Comparison of ENCODE assay signal across 14 cellular contexts in the genomic region with DNA sequence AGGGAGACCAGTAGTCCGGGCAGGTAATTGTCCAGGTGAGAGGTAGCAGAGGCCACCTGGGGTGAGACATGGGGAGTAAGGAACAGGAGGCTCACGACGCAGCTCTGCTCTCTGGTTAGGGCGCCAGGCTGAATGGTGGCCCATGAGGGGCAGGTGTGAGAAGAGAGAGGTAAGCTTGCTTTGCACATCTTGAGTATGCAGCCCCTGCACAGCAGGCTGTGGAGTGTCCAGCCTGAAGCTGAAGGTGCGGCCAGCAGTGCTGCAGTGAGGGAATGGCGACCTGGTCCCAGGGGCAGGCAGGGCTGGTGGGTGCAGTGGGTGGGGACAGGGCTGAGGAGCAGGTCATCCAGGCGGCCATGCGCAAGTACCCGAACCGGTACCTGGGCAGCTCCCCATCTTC. TPM values are rescaled to one million over a fixed set of nuclear protein-coding genes. Genes with fewer than 3 reads are reported as not detected.
DNase-seq lines count a peak whose midpoint lies in the region; ATAC-seq, FAIRE-seq and TF ChIP-seq lines count a peak whose summit lies in the region.
"Had no signal": no experiment of that assay in that cellular context is flagged by ENCODE, and none has a peak within 500 bp of the region (broad histone marks: within the 10 kb centered on the region; RNA-seq: fewer than 3 reads in every experiment).

No MANE protein-coding gene starts in this region.

- H2AK5ac ChIP-seq in trophoblast cell (ENCODE audit: low read length): no peak overlapping the region

- H3K79me2 ChIP-seq in HepG2 (ENCODE audit: insufficient read depth, low read length): peaks cover 2% of the 10 kb centered on the region
- no peaks in the 10 kb centered on the region for H3K79me2 ChIP-seq in trophoblast cell (ENCODE audit: control insufficient read depth, insufficient read depth, low read length, poor library complexity)

- peak overlapping the region in 3 of 5 experiments; percentile 48 to 82 (median 78) for H3K27ac Mint-ChIP-seq in brain
- no peak overlapping the region for H3K27ac Mint-ChIP-seq in CD4-positive, alpha-beta memory T cell
- H3K27ac Mint-ChIP-seq: CD8-positive, alpha-beta T cell; GM23338 had no signal

- no peak overlapping the region for H3K14ac ChIP-seq in trophoblast cell (ENCODE audit: low read length)

- no TSS peak for BruUV-seq in HepG2 (replicated peaks; lab: Mats Ljungman, UMichigan)

- intact Hi-C loops in HepG2 (cut with micrococcal nuclease; ENCODE audit: unreplicated experiment) (no loop called here), right lobe of liver (cut with DNase I) (no loop called here)
- intact Hi-C loops in CD4-positive, alpha-beta memory T cell (cut with micrococcal nuclease): no loop called here

- no peak overlapping the region for H4K12ac ChIP-seq in trophoblast cell (ENCODE audit: low read depth, low read length)

- no peak for TF ChIP-seq CTCF in HepG2 (CRISPR knock-in tag; IDR thresholded peaks at IDR 0.05)
- no peak for TF ChIP-seq CTCF in right lobe of liver (IDR thresholded peaks at IDR 0.05)
- TF ChIP-seq CTCF in brain (conservative IDR thresholded peaks at IDR 0.05): no peak

- H3K9me3 Mint-ChIP-seq in brain: no peaks in the 10 kb centered on the region
- H3K9me3 Mint-ChIP-seq in CD4-positive, alpha-beta memory T cell: no peaks in the 10 kb centered on the region
- H3K9me3 Mint-ChIP-seq: CD8-positive, alpha-beta T cell; H9 had no signal

- no peak overlapping the region for H3K9ac ChIP-seq in HepG2 (ENCODE audit: insufficient read depth, low read depth, low read length)
- H3K9ac ChIP-seq in trophoblast cell (ENCODE audit: low read length): no peak overlapping the region

- no peak overlapping the region for H3K4me3 ChIP-seq in HepG2 (replicated peaks in 1 of 3; ENCODE audit: insufficient read depth in 1 of 3, low read depth in 2 of 3, low read length in 3 of 3)
- H3K4me3 ChIP-seq in right lobe of liver: no peak overlapping the region
- H3K4me3 ChIP-seq in trophoblast cell (ENCODE audit: low read depth, low read length): peak overlapping the region; percentile 3
- H3K4me3 ChIP-seq in CD4-positive, alpha-beta memory T cell (ENCODE audit: low read length in 2 of 2): no peak overlapping the region
- H3K4me3 ChIP-seq: A549, GM23338 had no signal

- no peak for FAIRE-seq in HepG2 (lab: Jason Lieb, UNC)
- FAIRE-seq: A549, GM12892 had no signal

- TF ChIP-seq RAD21 in HepG2 (CRISPR knock-in tag; IDR thresholded peaks at IDR 0.05): no peak

- no peak overlapping the region for H2BK120ac ChIP-seq in trophoblast cell (ENCODE audit: insufficient read depth, low read length, poor library complexity)

- peaks cover 33% of the 10 kb centered on the region for H3K36me3 Mint-ChIP-seq in brain
- H3K36me3 Mint-ChIP-seq in CD4-positive, alpha-beta memory T cell: no peaks in the 10 kb centered on the region
- H3K36me3 Mint-ChIP-seq: CD8-positive, alpha-beta T cell had no signal

- H3K27ac ChIP-seq in HepG2 (ENCODE audit: extremely low read length, insufficient read depth, low read length) (no peak overlapping the region), right lobe of liver (no peak overlapping the region), trophoblast cell (ENCODE audit: low read depth, low read length) (no peak overlapping the region)
- H3K27ac ChIP-seq in CD4-positive, alpha-beta memory T cell (ENCODE audit: low read depth, low read length): no peak overlapping the region
- H3K27ac ChIP-seq: A549, C4-2B had no signal

- H3K4me1 ChIP-seq in HepG2 (ENCODE audit: insufficient read depth, low read length): peaks cover 36% of the 10 kb centered on the region
- H3K4me1 ChIP-seq in right lobe of liver: peaks cover 0 to 5% (median 0%) of the 10 kb centered on the region in 4 donors
- H3K4me1 ChIP-seq in trophoblast cell (ENCODE audit: control insufficient read depth in 1 of 2, insufficient read depth in 2 of 2, low read length in 2 of 2): peaks cover 0 to 3% of the 10 kb centered on the region in 2 experiments
- H3K4me1 ChIP-seq in CD4-positive, alpha-beta memory T cell (ENCODE audit: insufficient read depth, low read length): no peaks in the 10 kb centered on the region
- H3K4me1 ChIP-seq: A549, Caco-2 had no signal

- H4K20me1 ChIP-seq in HepG2 (ENCODE audit: insufficient read depth, low read length): no peaks in the 10 kb centered on the region

- ATAC-seq in HepG2: no peak
- no peak for ATAC-seq in right lobe of liver
- no peak for ATAC-seq in GM18867 (IDR thresholded peaks at IDR 0.05; ENCODE audit: unreplicated experiment)
- ATAC-seq: CD8-positive, alpha-beta T cell had no signal

- H3K27me3 ChIP-seq in HepG2 (ENCODE audit: control insufficient read depth in 1 of 2, insufficient read depth in 2 of 2, low read length in 2 of 2) (no peaks in the 10 kb centered on the region), right lobe of liver (peaks cover 0 to 5% of the 10 kb centered on the region in 2 donors), trophoblast cell (ENCODE audit: insufficient read depth, low read length) (no peaks in the 10 kb centered on the region)
- H3K27me3 ChIP-seq in CD4-positive, alpha-beta memory T cell (ENCODE audit: insufficient read depth, low read length): no peaks in the 10 kb centered on the region
- H3K27me3 ChIP-seq: BE2C had no signal

- peaks cover 2 to 8% of the 10 kb centered on the region in 2 experiments; a peak in 4 of 5 replicates for H3K36me3 ChIP-seq in HepG2 (replicated peaks in 1 of 2; ENCODE audit: control insufficient read depth in 1 of 2, insufficient read depth in 2 of 2, low read length in 2 of 2)
- H3K36me3 ChIP-seq in right lobe of liver: no peaks in the 10 kb centered on the region
- no peaks in the 10 kb centered on the region for H3K36me3 ChIP-seq in trophoblast cell (ENCODE audit: control insufficient read depth in 1 of 2, insufficient read depth in 2 of 2, low read length in 2 of 2)
- H3K36me3 ChIP-seq in CD4-positive, alpha-beta memory T cell (ENCODE audit: insufficient read depth, low read length): no peaks in the 10 kb centered on the region
- H3K36me3 ChIP-seq: BE2C had no signal

- H2BK5ac ChIP-seq in trophoblast cell (ENCODE audit: low read depth, low read length, poor library complexity): no peak overlapping the region

- H3K4ac ChIP-seq in trophoblast cell (ENCODE audit: low read depth, low read length): no peak overlapping the region

- H3K79me1 ChIP-seq in trophoblast cell (ENCODE audit: low read length): no peaks in the 10 kb centered on the region

- H3K4me3 Mint-ChIP-seq in brain: no peak overlapping the region
- H3K4me3 Mint-ChIP-seq in CD4-positive, alpha-beta memory T cell: no peak overlapping the region
- H3K4me3 Mint-ChIP-seq: CD8-positive, alpha-beta T cell; GM23338; H9 had no signal

- POLR2A ChIA-PET in HepG2 (lab: Yijun Ruan, JAX): interaction anchor here (1.0 kb wide), 2 partner anchors 30 to 46 kb away, joined by 3 read pairs; partner anchors contain the start of gene AFG3L2
- POLR2A ChIA-PET in CD4-positive, alpha-beta memory T cell (lab: Charles Lee; ENCODE audit: partially characterized antibody): no interaction called here

- no peak overlapping the region for H4K8ac ChIP-seq in trophoblast cell (ENCODE audit: low read depth, low read length)

- no peak overlapping the region for H2AFZ ChIP-seq in HepG2 (ENCODE audit: low read length)
- H2AFZ ChIP-seq in trophoblast cell (ENCODE audit: insufficient read depth, low read length, poor library complexity): no peak overlapping the region
- H2AFZ ChIP-seq: GM23338 had no signal

- TF ChIP-seq POLR2A in HepG2 (IDR thresholded peaks at IDR 0.05; ENCODE audit: insufficient read depth in 1 of 2, low read depth in 2 of 2, low read length in 2 of 2): no peak
- TF ChIP-seq POLR2A in right lobe of liver (IDR thresholded peaks at IDR 0.05): no peak

- TF ChIP-seq EP300 in HepG2 (IDR thresholded peaks at IDR 0.05; ENCODE audit: low read depth in 2 of 2, low read length in 2 of 2): no peak
- TF ChIP-seq EP300 in HepG2 (CRISPR knock-in tag; IDR thresholded peaks at IDR 0.05; ENCODE audit: borderline replicate concordance): no peak

- no peak overlapping the region for H2BK12ac ChIP-seq in trophoblast cell (ENCODE audit: low read length)

- DNase-seq in HepG2 (ENCODE audit: low spot score): no peak
- no peak for DNase-seq in right lobe of liver
- DNase-seq in trophoblast cell: no peak
- no peak for DNase-seq in CD4-positive, alpha-beta memory T cell
- DNase-seq: Caco-2; CD8-positive, alpha-beta T cell had no signal

- CTCF ChIA-PET in HepG2 (lab: Yijun Ruan, JAX; ENCODE audit: low intra/inter-chr PET ratio, low total read pairs): interaction anchor here (1.4 to 2.2 kb wide), 2 partner anchors 32 to 237 kb away, joined by 4 to 5 read pairs; no protein-coding TSS in a partner anchor
- CTCF ChIA-PET in CD4-positive, alpha-beta memory T cell (lab: Charles Lee; ENCODE audit: partially characterized antibody): interaction anchor here (1.2 kb wide), 1 partner anchor 11 kb away, joined by 3 read pairs; no protein-coding TSS in a partner anchor

- peaks cover 2% of the 10 kb centered on the region for H3K27me3 Mint-ChIP-seq in brain
- peaks cover 0 to 3% of the 10 kb centered on the region in 2 donors for H3K27me3 Mint-ChIP-seq in CD4-positive, alpha-beta memory T cell

- 98% methylated on average over 7 of the region's 10 CpGs for WGBS in HepG2 (ENCODE audit: low lambda C conversion rate)
- 73% methylated on average over 4 of the region's 10 CpGs for WGBS in right lobe of liver (ENCODE audit: insufficient coverage, low coverage, low lambda C conversion rate, missing lambda C conversion rate)
- no CpG with 5 or more reads among the region's 10 CpGs for WGBS in trophoblast cell (ENCODE audit: extremely low coverage, insufficient coverage, insufficient read length)

- H4K91ac ChIP-seq in trophoblast cell (ENCODE audit: low read depth, low read length): no peak overlapping the region

- H3K4me1 Mint-ChIP-seq in brain: peaks cover 14% of the 10 kb centered on the region
- peaks cover 2 to 12% (median 6%) of the 10 kb centered on the region in 4 donors for H3K4me1 Mint-ChIP-seq in CD4-positive, alpha-beta memory T cell

- in situ Hi-C loops in HepG2 (cut with HindIII; ENCODE audit: extremely low pct_ligation_motif_present, low pct_unique_long_range_greater_than_20kb): no loop called here

- H3K4me2 ChIP-seq in HepG2 (ENCODE audit: low read depth, low read length) (no peak overlapping the region), trophoblast cell (ENCODE audit: low read length) (no peak overlapping the region)
- H3K4me2 ChIP-seq: A549, GM23338 had no signal

- H3K9me3 ChIP-seq in HepG2 (ENCODE audit: low read length) (no peaks in the 10 kb centered on the region), right lobe of liver (no peaks in the 10 kb centered on the region), trophoblast cell (ENCODE audit: insufficient read depth, low read depth, low read length) (peaks cover 3% of the 10 kb centered on the region)
- H3K9me3 ChIP-seq in CD4-positive, alpha-beta memory T cell (ENCODE audit: control insufficient read depth in 1 of 2, low read length in 2 of 2): no peaks in the 10 kb centered on the region
- H3K9me3 ChIP-seq: A549, BE2C, Caco-2 had no signal

- H3K18ac ChIP-seq in trophoblast cell (ENCODE audit: low read length): no peak overlapping the region

- no peak overlapping the region for H3K23ac ChIP-seq in trophoblast cell (ENCODE audit: low read length)

RNA-seq across cellular contexts. Expression of gene PRELID3A, which starts 15.7 kb away (rescaled TPM):
- total RNA-seq in HepG2 (2016; rRNA removed; fragmentation: Illumina TruSeq; extraction: Trizol) (5.5 and 11.0 TPM in 2 replicates), right lobe of liver (under 1 TPM in 4 of 6 experiments, not detected in 2; 0.19 to 0.62 (median 0.32) TPM)
- 3.0 and 3.2 TPM in 2 replicates for total RNA-seq in HepG2 (2016; cell fraction: cytosol; rRNA removed; fragmentation: Illumina TruSeq; extraction: Trizol; ENCODE audit: low read depth)
- total RNA-seq in HepG2 (2016; cell fraction: insoluble cytoplasmic fraction; rRNA removed; fragmentation: Illumina TruSeq; extraction: Trizol): 4.3 and 10.9 TPM in 2 replicates
- total RNA-seq in HepG2 (2016; cell fraction: membrane; rRNA removed; fragmentation: Illumina TruSeq; extraction: Trizol): 3.0 and 4.4 TPM in 2 replicates
- 12.6 and 13.7 TPM in 2 replicates for total RNA-seq in HepG2 (2016; cell fraction: nucleus; rRNA removed; fragmentation: Illumina TruSeq; extraction: Trizol)
- polyA plus RNA-seq in HepG2 (2011; rRNA removed) (7.2 and 10.3 TPM in 2 replicates), brain (ENCODE audit: insufficient read depth, low read depth, low replicate concordance) (5.4 TPM)
- polyA plus RNA-seq in HepG2 (2011; cell fraction: cytosol; rRNA removed): 4.0 and 6.0 TPM in 2 replicates
- polyA plus RNA-seq in HepG2 (2011; cell fraction: nucleus; rRNA removed): 61.8 and 73.7 TPM in 2 replicates
- 6.1 and 8.3 TPM in 2 replicates for polyA plus RNA-seq in HepG2 (2012)
- polyA plus RNA-seq in HepG2 (2016; cell fraction: cytosol; fragmentation: Illumina TruSeq; extraction: Trizol; ENCODE audit: low read depth): 1.6 and 1.7 TPM in 2 replicates
- polyA plus RNA-seq in HepG2 (2016; cell fraction: insoluble cytoplasmic fraction; fragmentation: Illumina TruSeq; extraction: Trizol; ENCODE audit: low read depth): 5.9 and 7.6 TPM in 2 replicates
- polyA plus RNA-seq in HepG2 (2016; cell fraction: membrane; fragmentation: Illumina TruSeq; extraction: Trizol; ENCODE audit: low read depth): 2.1 and 2.3 TPM in 2 replicates
- 42.6 and 45.2 TPM in 2 replicates for polyA plus RNA-seq in HepG2 (2016; cell fraction: nucleus; fragmentation: Illumina TruSeq; extraction: Trizol; ENCODE audit: insufficient read depth, low read depth)
- 1.4 and 2.5 TPM in 2 replicates for polyA minus RNA-seq in HepG2 (2011; rRNA and poly(A)+ RNA removed; ENCODE audit: low replicate concordance)
- polyA minus RNA-seq in HepG2 (2011; cell fraction: cytosol; rRNA and poly(A)+ RNA removed): 0.99 and 2.6 TPM in 2 replicates
- 10.0 and 13.9 TPM in 2 replicates for polyA minus RNA-seq in HepG2 (2011; cell fraction: nucleus; rRNA and poly(A)+ RNA removed)
- 0.59 and 0.82 TPM in 2 replicates for polyA plus RNA-seq in trophoblast cell (2013)
- 1 to 10 TPM in 1 of 2 experiments, under 1 TPM in 1; 0.81 to 1.1 TPM for total RNA-seq in CD4-positive, alpha-beta memory T cell
- polyA plus RNA-seq in CD4-positive, alpha-beta memory T cell: not detected

RNA-seq across cellular contexts. Expression of gene AFG3L2, which starts 46.4 kb away (rescaled TPM):
- total RNA-seq in HepG2 (2016; rRNA removed; fragmentation: Illumina TruSeq; extraction: Trizol): 86.3 and 86.9 TPM in 2 replicates
- 29.3 and 39.0 TPM in 2 replicates for total RNA-seq in HepG2 (2016; cell fraction: cytosol; rRNA removed; fragmentation: Illumina TruSeq; extraction: Trizol; ENCODE audit: low read depth)
- total RNA-seq in HepG2 (2016; cell fraction: insoluble cytoplasmic fraction; rRNA removed; fragmentation: Illumina TruSeq; extraction: Trizol): 85.3 and 86.3 TPM in 2 replicates
- 30.7 and 35.0 TPM in 2 replicates for total RNA-seq in HepG2 (2016; cell fraction: membrane; rRNA removed; fragmentation: Illumina TruSeq; extraction: Trizol)
- total RNA-seq in HepG2 (2016; cell fraction: nucleus; rRNA removed; fragmentation: Illumina TruSeq; extraction: Trizol): 64.9 and 72.6 TPM in 2 replicates
- 26.2 and 28.6 TPM in 2 replicates for polyA plus RNA-seq in HepG2 (2011; rRNA removed)
- polyA plus RNA-seq in HepG2 (2011; cell fraction: cytosol; rRNA removed): 22.4 and 28.3 TPM in 2 replicates
- polyA plus RNA-seq in HepG2 (2011; cell fraction: nucleus; rRNA removed): 14.9 and 16.4 TPM in 2 replicates
- polyA plus RNA-seq in HepG2 (2012): 42.2 and 47.5 TPM in 2 replicates
- 5.9 and 6.1 TPM in 2 replicates for polyA plus RNA-seq in HepG2 (2016; cell fraction: cytosol; fragmentation: Illumina TruSeq; extraction: Trizol; ENCODE audit: low read depth)
- 66.5 and 67.7 TPM in 2 replicates for polyA plus RNA-seq in HepG2 (2016; cell fraction: insoluble cytoplasmic fraction; fragmentation: Illumina TruSeq; extraction: Trizol; ENCODE audit: low read depth)
- 12.3 and 14.9 TPM in 2 replicates for polyA plus RNA-seq in HepG2 (2016; cell fraction: membrane; fragmentation: Illumina TruSeq; extraction: Trizol; ENCODE audit: low read depth)
- 57.2 and 57.6 TPM in 2 replicates for polyA plus RNA-seq in HepG2 (2016; cell fraction: nucleus; fragmentation: Illumina TruSeq; extraction: Trizol; ENCODE audit: insufficient read depth, low read depth)
- 26.7 and 36.0 TPM in 2 replicates for polyA minus RNA-seq in HepG2 (2011; rRNA and poly(A)+ RNA removed; ENCODE audit: low replicate concordance)
- polyA minus RNA-seq in HepG2 (2011; cell fraction: cytosol; rRNA and poly(A)+ RNA removed): 28.5 and 36.9 TPM in 2 replicates
- polyA minus RNA-seq in HepG2 (2011; cell fraction: nucleus; rRNA and poly(A)+ RNA removed): 48.8 and 49.7 TPM in 2 replicates
- total RNA-seq in right lobe of liver: 10 to 100 TPM; 30.2 to 47.7 (median 36.3) TPM
- polyA plus RNA-seq in brain (ENCODE audit: insufficient read depth, low read depth, low replicate concordance): 42.3 TPM
- polyA plus RNA-seq in trophoblast cell (2013): 25.2 and 26.2 TPM in 2 replicates
- 10 to 100 TPM; 31.4 to 33.1 TPM for total RNA-seq in CD4-positive, alpha-beta memory T cell
- polyA plus RNA-seq in CD4-positive, alpha-beta memory T cell: 10 to 100 TPM; 27.8 to 34.6 TPM

Comparison
In these comparisons a context has a peak if more than half of its experiments do, and no peak if none do; other contexts are left out.
1. H3K27ac Mint-ChIP-seq: peak in brain (3 of 5); none in CD4-positive, alpha-beta memory T cell (0 of 7).